In the genomic region with DNA sequence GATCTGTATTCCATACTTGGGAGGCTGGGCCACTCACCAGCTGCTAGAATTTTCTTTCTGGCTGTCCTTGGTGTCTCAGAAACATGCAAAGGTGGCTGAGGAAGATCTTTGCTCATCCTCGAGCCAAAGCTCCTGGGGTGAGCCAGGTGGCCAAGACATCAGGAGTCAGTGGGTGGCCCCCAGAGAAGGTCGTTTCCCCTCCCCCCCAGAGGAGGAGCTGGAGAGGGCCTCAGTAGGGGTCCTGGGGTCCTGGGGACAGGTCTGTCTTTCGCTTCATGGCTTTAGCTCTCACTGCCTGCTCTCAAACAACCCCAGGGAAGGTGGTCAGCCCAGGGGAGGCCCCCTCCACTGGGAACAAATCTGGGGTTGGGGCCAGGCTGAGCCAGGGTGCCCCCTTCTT, we compare ENCODE assay signal across 23 cellular contexts. TPM values are rescaled to one million over a fixed set of nuclear protein-coding genes. Genes with fewer than 3 reads are reported as not detected.
DNase-seq lines count a peak whose midpoint lies in the region; ATAC-seq and TF ChIP-seq lines count a peak whose summit lies in the region.
"Had no signal": no experiment of that assay in that cellular context is flagged by ENCODE, and none has a peak within 500 bp of the region (broad histone marks: within the 10 kb centered on the region; RNA-seq: fewer than 3 reads in every experiment).

No MANE protein-coding gene starts in this region.

- H3K27me3 Mint-ChIP-seq in WTC11 (ENCODE audit: low read depth), result no peaks in the 10 kb centered on the region
- H3K27me3 Mint-ChIP-seq: CD4-positive, alpha-beta T cell had no signal

- H3K4me1 ChIP-seq in HEK293 (ENCODE audit: control insufficient read depth, insufficient read depth, low read length) (no peaks in the 10 kb centered on the region), lower lobe of right lung (peaks cover 22% of the 10 kb centered on the region), tibial artery (peaks cover 0 to 73% (median 47%) of the 10 kb centered on the region in 4 donors), SJCRH30 (no peaks in the 10 kb centered on the region)

- H3K9me3 ChIP-seq in HEK293 (ENCODE audit: control insufficient read depth, insufficient read depth, low read depth, low read length), result no peaks in the 10 kb centered on the region
- no peaks in the 10 kb centered on the region for H3K9me3 ChIP-seq in lower lobe of right lung
- no peaks in the 10 kb centered on the region for H3K9me3 ChIP-seq in tibial artery
- H3K9me3 ChIP-seq in SJCRH30 (replicated peaks), result no peaks in the 10 kb centered on the region
- H3K9me3 ChIP-seq in MG63, result no peaks in the 10 kb centered on the region
- H3K9me3 ChIP-seq: BLaER1 treated with 17β-estradiol and CSF1 and Interleukin-3, amounts not matched to agents 10 nM and 100 nM had no signal

- H3K4me3 ChIP-seq in HEK293 (ENCODE audit: low read depth, low read length) (no peak overlapping the region), lower lobe of right lung (no peak overlapping the region), tibial artery (no peak overlapping the region), SJCRH30 (no peak overlapping the region), MG63 (no peak overlapping the region)
- H3K4me3 ChIP-seq: BLaER1 treated with 17β-estradiol and CSF1 and Interleukin-3, amounts not matched to agents 10 nM and 100 nM had no signal

- TF ChIP-seq CTCF in HEK293 (tag by site-specific recombination; IDR thresholded peaks at IDR 0.05) (no peak), WTC11 (IDR thresholded peaks at IDR 0.05) (no peak), lower lobe of right lung (IDR thresholded peaks at IDR 0.05) (no peak), tibial artery (IDR thresholded peaks at IDR 0.05) (no peak)

- DNase-seq in WTC11 (ENCODE audit: low spot score) (no peak), lower lobe of right lung (no peak), tibial artery (no peak), SJCRH30 (no peak), MG63 (no peak)
- DNase-seq: AML-193; CD4-positive, alpha-beta T cell; NCI-H1048; NCI-H1417; NCI-H1694; NCI-H2081 treated with DMSO at 0.1 percent for 48 hours; NCI-H2171; NCI-H226; NCI-H510A; NCI-H69; Right ventricle myocardium superior; RPMI8226 had no signal

- ATAC-seq in WTC11 (no peak), lower lobe of right lung (no peak), HG03565 (IDR thresholded peaks at IDR 0.05; ENCODE audit: unreplicated experiment) (no peak)

- no peak overlapping the region for H3K27ac ChIP-seq in HEK293 (ENCODE audit: extremely low read depth, low read depth, low read length)
- H3K27ac ChIP-seq in lower lobe of right lung, result peak overlapping the region; percentile 3
- H3K27ac ChIP-seq in tibial artery, result peak overlapping the region; percentile 72 to 78
- H3K27ac ChIP-seq in SJCRH30, result no peak overlapping the region
- H3K27ac ChIP-seq: BLaER1 treated with 17β-estradiol and CSF1 and Interleukin-3, amounts not matched to agents 10 nM and 100 nM; KMS-11 had no signal

- POLR2A ChIA-PET in HEK293 (lab: Yijun Ruan, JAX), result no interaction called here
- POLR2A ChIA-PET in WTC11 (lab: Charles Lee), result no interaction called here

- H3K9me3 Mint-ChIP-seq in WTC11, result no peaks in the 10 kb centered on the region
- H3K9me3 Mint-ChIP-seq: CD4-positive, alpha-beta T cell had no signal

- peaks cover 4% of the 10 kb centered on the region for H3K4me1 Mint-ChIP-seq in WTC11

- H3K36me3 Mint-ChIP-seq in WTC11, result no peaks in the 10 kb centered on the region
- H3K36me3 Mint-ChIP-seq: IgD-negative memory B cell had no signal

- no peak overlapping the region for H3K4me3 Mint-ChIP-seq in WTC11
- H3K4me3 Mint-ChIP-seq: CD4-positive, alpha-beta T cell; IgD-negative memory B cell had no signal

- no peaks in the 10 kb centered on the region for H3K36me3 ChIP-seq in HEK293 (ENCODE audit: control insufficient read depth in 2 of 2, insufficient read depth in 1 of 2, low read length in 2 of 2)
- H3K36me3 ChIP-seq in lower lobe of right lung, result no peaks in the 10 kb centered on the region
- H3K36me3 ChIP-seq in tibial artery, result no peaks in the 10 kb centered on the region
- no peaks in the 10 kb centered on the region for H3K36me3 ChIP-seq in SJCRH30
- H3K36me3 ChIP-seq in MG63, result no peaks in the 10 kb centered on the region
- H3K36me3 ChIP-seq: BLaER1 treated with 17β-estradiol and CSF1 and Interleukin-3, amounts not matched to agents 10 nM and 100 nM had no signal

- intact Hi-C loops in lower lobe of right lung (cut with DNase I), result no loop called here
- intact Hi-C loops in tibial artery (cut with DNase I; ENCODE audit: low total_unique reads), result no loop called here

- H3K27me3 ChIP-seq in lower lobe of right lung (ENCODE audit: low read depth) (peaks cover 6% of the 10 kb centered on the region), tibial artery (no peaks in the 10 kb centered on the region), SJCRH30 (peaks cover 41% of the 10 kb centered on the region), MG63 (no peaks in the 10 kb centered on the region)
- H3K27me3 ChIP-seq: BLaER1 treated with 17β-estradiol and CSF1 and Interleukin-3, amounts not matched to agents 10 nM and 100 nM had no signal

- CTCF ChIA-PET in HEK293 (lab: Yijun Ruan, JAX) (no interaction called here), WTC11 (lab: Charles Lee) (interaction anchor here (0.7 to 1.7 kb wide), 2 partner anchors 91 to 100 kb away, joined by 3 to 7 read pairs; no protein-coding TSS in a partner anchor)

- H3K27ac Mint-ChIP-seq in WTC11, result no peak overlapping the region
- H3K27ac Mint-ChIP-seq: CD4-positive, alpha-beta T cell; IgD-negative memory B cell had no signal

TF ChIP-seq in HEK293, 187 proteins besides CTCF, POLR2A, EP300 and RAD21:
- TF ChIP-seq ZIC2 (tag by site-specific recombination; IDR thresholded peaks at IDR 0.05) (peak; percentile 71), ZBTB48 (tag by site-specific recombination; IDR thresholded peaks at IDR 0.05) (no peak)

TF ChIP-seq in WTC11, 78 proteins besides CTCF, POLR2A, EP300 and RAD21:
- TF ChIP-seq, protein P1, sequence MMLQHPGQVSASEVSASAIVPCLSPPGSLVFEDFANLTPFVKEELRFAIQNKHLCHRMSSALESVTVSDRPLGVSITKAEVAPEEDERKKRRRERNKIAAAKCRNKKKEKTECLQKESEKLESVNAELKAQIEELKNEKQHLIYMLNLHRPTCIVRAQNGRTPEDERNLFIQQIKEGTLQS (CRISPR knock-in tag; conservative IDR thresholded peaks at IDR 0.05), result no peak
- peak; percentile 80 for TF ChIP-seq ZNF423 (CRISPR knock-in tag; IDR thresholded peaks at IDR 0.05)

RNA-seq across cellular contexts. Expression of gene KCNK3, which starts 13.6 kb away (rescaled TPM):
- total RNA-seq in WTC11 (2021) (0.22 to 0.30 TPM (median 0.30 TPM) in 3 replicates), lower lobe of right lung (26.8 TPM)
- total RNA-seq in SJCRH30 (2014; rRNA removed; shearing (Covaris generic)), result 0.02 and 0.08 TPM in 2 replicates
- total RNA-seq in MG63 (2014; rRNA removed; shearing (Covaris generic); ENCODE audit: low replicate concordance), result 0.69 TPM in 1 of 2 replicates, not detected in the other
- total RNA-seq: CD4-positive, alpha-beta T cell; SK-MEL-5 had no signal

RNA-seq across cellular contexts. Expression of gene SLC35F6, which starts 58.0 kb away (rescaled TPM):
- 10.3 to 12.0 TPM (median 11.9 TPM) in 3 replicates for total RNA-seq in WTC11 (2021)
- 49.3 TPM for total RNA-seq in lower lobe of right lung
- 37.8 and 40.6 TPM in 2 replicates for total RNA-seq in SJCRH30 (2014; rRNA removed; shearing (Covaris generic))
- 18.9 and 31.0 TPM in 2 replicates for total RNA-seq in MG63 (2014; rRNA removed; shearing (Covaris generic); ENCODE audit: low replicate concordance)

Comparison
In these comparisons a context has a peak if more than half of its experiments do, and no peak if none do; other contexts are left out.
1. H3K27ac ChIP-seq: peak in lower lobe of right lung (single experiment) and tibial artery (2 of 2); none in HEK293 (single experiment) and SJCRH30 (single experiment).
2. RNA of gene KCNK3, which starts 13.6 kb away (total RNA-seq): 26.8 TPM in lower lobe of right lung (single experiment); 0.22 to 0.30 TPM in WTC11, 0.02 to 0.08 TPM in SJCRH30 and 0.69 TPM in MG63; every median in the first group is over 10 times any median in the second.
3. Of the 8 proteins assayed by ChIP-seq in both HEK293 and WTC11: peak only in HEK293: none; only in WTC11: ZNF423; in both: none; in neither: 7.